Comparison of ENCODE assay signal across 27 cellular contexts in the genomic region with DNA sequence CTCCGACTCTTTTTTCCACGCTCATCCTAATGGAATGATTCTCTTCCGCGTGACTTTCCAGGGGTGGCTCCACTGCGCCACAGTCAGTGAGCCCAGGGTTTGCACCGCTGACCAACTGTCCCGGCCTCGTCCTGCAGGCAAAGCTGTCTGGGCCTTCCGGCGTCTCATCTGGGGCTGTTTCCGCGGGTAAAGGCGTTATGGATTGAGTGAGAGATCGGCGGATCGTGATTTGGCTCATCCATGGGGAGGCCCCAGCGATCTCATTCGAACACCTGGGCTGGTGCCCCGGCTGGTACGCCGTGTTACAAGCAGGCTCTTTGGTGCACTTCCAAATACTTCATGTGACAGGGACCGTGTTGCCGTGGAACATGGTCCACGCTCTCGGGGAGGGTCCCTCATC. TPM values are rescaled to one million over a fixed set of nuclear protein-coding genes. Genes with fewer than 3 reads are reported as not detected.
A peak's percentile ranks its signal among the peaks of the same experiment; 100 is the strongest.
DNase-seq lines count a peak whose midpoint lies in the region; ATAC-seq, FAIRE-seq and TF ChIP-seq lines count a peak whose summit lies in the region.
"Had no signal": no experiment of that assay in that cellular context is flagged by ENCODE, and none has a peak within 500 bp of the region (broad histone marks: within the 10 kb centered on the region; RNA-seq: fewer than 3 reads in every experiment).

No MANE protein-coding gene starts in this region.

- H2BK15ac ChIP-seq in H1 (ENCODE audit: low read length) = 0 out of 2 replicates have a peak overlapping the region, but pooled peaks have one; percentile 29
- no peak overlapping the region for H2BK15ac ChIP-seq in neuronal stem cell (ENCODE audit: low read length)

- no peak overlapping the region for H4K5ac ChIP-seq in H1 (ENCODE audit: insufficient read length, low read depth, low read length)

- H2BK12ac ChIP-seq in H1 (ENCODE audit: low read depth, low read length) (no peak overlapping the region), neuronal stem cell (ENCODE audit: low read length) (no peak overlapping the region)

- 92% methylated on average over 25 of the region's 25 CpGs; no CpG with 5 or more reads in 1 of the 2 experiments for WGBS in H1 (ENCODE audit: extremely low coverage in 1 of 2, insufficient coverage in 1 of 2, insufficient read length in 1 of 2, insufficient replicate concordance in 2 of 2, low coverage in 1 of 2, low lambda C conversion rate in 2 of 2, missing lambda C conversion rate in 1 of 2), 2 experiments
- no CpG with 5 or more reads among the region's 25 CpGs for WGBS in neuronal stem cell (ENCODE audit: extremely low coverage in 2 of 2, insufficient read length in 2 of 2, insufficient replicate concordance in 1 of 2), 2 donors

- H4K91ac ChIP-seq in H1 (replicated peaks; ENCODE audit: insufficient read length, low read length) = no peak overlapping the region
- no peak overlapping the region for H4K91ac ChIP-seq in neuronal stem cell (ENCODE audit: low read depth, low read length, poor library complexity)

- no peak for TF ChIP-seq CTCF in HEK293 (tag by site-specific recombination; IDR thresholded peaks at IDR 0.05)
- no peak for TF ChIP-seq CTCF in RWPE2 (IDR thresholded peaks at IDR 0.05; ENCODE audit: poor library complexity, severe bottlenecking)
- no peak for TF ChIP-seq CTCF in H1 (IDR thresholded peaks at IDR 0.05; ENCODE audit: control extremely low read depth in 1 of 3, insufficient read depth in 1 of 3, low read depth in 1 of 3, low read length in 3 of 3)

- no peaks in the 10 kb centered on the region for H3K4me1 ChIP-seq in HEK293 (ENCODE audit: control insufficient read depth, insufficient read depth, low read length)
- no peaks in the 10 kb centered on the region for H3K4me1 ChIP-seq in RWPE2 (ENCODE audit: insufficient read depth, poor library complexity, severe bottlenecking)
- H3K4me1 ChIP-seq in H1 (replicated peaks in 1 of 4; ENCODE audit: control insufficient read depth in 3 of 4, insufficient read depth in 4 of 4, low read length in 3 of 4) = no peaks in the 10 kb centered on the region
- no peaks in the 10 kb centered on the region for H3K4me1 ChIP-seq in neuronal stem cell (ENCODE audit: control insufficient read depth in 2 of 2, insufficient read depth in 1 of 2, low read depth in 1 of 2, low read length in 2 of 2)
- H3K4me1 ChIP-seq: BE2C, Caco-2 had no signal

- H3K14ac ChIP-seq in H1 (ENCODE audit: insufficient read length) (no peak overlapping the region), neuronal stem cell (ENCODE audit: low read length) (no peak overlapping the region)

- H3K27me3 ChIP-seq in RWPE2 (ENCODE audit: insufficient read depth, poor library complexity, severe bottlenecking) (peaks cover 51% of the 10 kb centered on the region), H1 (replicated peaks in 1 of 4; ENCODE audit: control insufficient read depth in 3 of 4, extremely low read depth in 1 of 4, insufficient read depth in 3 of 4, low read length in 3 of 4) (no peaks in the 10 kb centered on the region; a peak in 1 of 7 replicates), neuronal stem cell (ENCODE audit: control insufficient read depth in 3 of 3, insufficient read depth in 3 of 3, low read depth in 1 of 3, low read length in 3 of 3) (no peaks in the 10 kb centered on the region)

- H2BK5ac ChIP-seq in H1 (ENCODE audit: low read depth, low read length) (no peak overlapping the region), neuronal stem cell (ENCODE audit: low read length) (no peak overlapping the region)

- ATAC-seq in RWPE2 (ENCODE audit: low read depth) = no peak
- ATAC-seq in HG02970 (IDR thresholded peaks at IDR 0.05; ENCODE audit: low FRiP score, unreplicated experiment) = no peak

- H3K4me3 ChIP-seq in HEK293 (ENCODE audit: low read depth, low read length) = no peak overlapping the region
- H3K4me3 ChIP-seq in RWPE2 (ENCODE audit: severe bottlenecking) = no peak overlapping the region
- no peak overlapping the region for H3K4me3 ChIP-seq in H1 (ENCODE audit: extremely low read depth in 1 of 4, insufficient read depth in 2 of 4, low read depth in 3 of 4, low read length in 4 of 4)
- H3K4me3 ChIP-seq in neuronal stem cell (ENCODE audit: low read length in 2 of 2) = no peak overlapping the region
- H3K4me3 ChIP-seq: BLaER1 had no signal

- H3K79me1 ChIP-seq in H1 (ENCODE audit: low read depth, low read length) (no peaks in the 10 kb centered on the region), neuronal stem cell (ENCODE audit: low read depth, low read length) (peaks cover 7% of the 10 kb centered on the region)

- CTCF ChIA-PET in HEK293 (lab: Yijun Ruan, JAX) (no interaction called here), H1 (lab: Charles Lee; ENCODE audit: partially characterized antibody) (interaction anchor here (0.9 to 2.1 kb wide), 4 partner anchors 15 to 43 kb away, joined by 3 to 4 read pairs (median 4); no protein-coding TSS in a partner anchor)

- no peaks in the 10 kb centered on the region for H3K23me2 ChIP-seq in H1 (ENCODE audit: low read depth, low read length)

- POLR2A ChIA-PET in HEK293 (lab: Yijun Ruan, JAX) (no interaction called here), H1 (lab: Charles Lee; ENCODE audit: partially characterized antibody) (no interaction called here)

- no peak overlapping the region for H3K23ac ChIP-seq in H1 (ENCODE audit: insufficient read length)
- H3K23ac ChIP-seq in neuronal stem cell (ENCODE audit: low read depth, low read length, poor library complexity) = peak overlapping the region; percentile 85

- H2AFZ ChIP-seq in H1 (ENCODE audit: low read length) = no peak overlapping the region
- H2AFZ ChIP-seq in neuronal stem cell (ENCODE audit: low read length) = no peak overlapping the region

- no peak overlapping the region for H3K56ac ChIP-seq in H1 (replicated peaks; ENCODE audit: insufficient read length, low read depth, low read length)

- H3K4ac ChIP-seq in H1 (replicated peaks; ENCODE audit: insufficient read length, low read depth, low read length) = no peak overlapping the region
- H3K4ac ChIP-seq in neuronal stem cell (ENCODE audit: low read length) = no peak overlapping the region

- H3K18ac ChIP-seq in H1 (ENCODE audit: extremely low read depth, low read length) (no peak overlapping the region), neuronal stem cell (ENCODE audit: low read length) (no peak overlapping the region)

- FAIRE-seq in H1 (lab: Jason Lieb, UNC) = no peak
- FAIRE-seq: A204.1, D721Med, G401.6, GM12891, GM19239 had no signal

- no peaks in the 10 kb centered on the region for H3K79me2 ChIP-seq in H1 (ENCODE audit: control insufficient read depth in 1 of 2, insufficient read depth in 2 of 2, low read length in 2 of 2)

- no peaks in the 10 kb centered on the region for H3K9me3 ChIP-seq in HEK293 (ENCODE audit: control insufficient read depth, insufficient read depth, low read depth, low read length)
- H3K9me3 ChIP-seq in RWPE2 (ENCODE audit: severe bottlenecking) = no peaks in the 10 kb centered on the region
- H3K9me3 ChIP-seq in H1 (ENCODE audit: insufficient read depth in 2 of 2, low read depth in 1 of 2, low read length in 1 of 2) = no peaks in the 10 kb centered on the region
- peaks cover 0 to 2% of the 10 kb centered on the region in 2 donors for H3K9me3 ChIP-seq in neuronal stem cell (replicated peaks in 1 of 2; ENCODE audit: control insufficient read depth in 2 of 2, insufficient read depth in 1 of 2, low read depth in 1 of 2, low read length in 2 of 2)
- H3K9me3 ChIP-seq: BE2C, BLaER1 had no signal

- TF ChIP-seq EP300 in H1 (IDR thresholded peaks at IDR 0.05; ENCODE audit: borderline replicate concordance in 1 of 2, low read depth in 2 of 2, low read length in 2 of 2) = no peak

- H4K8ac ChIP-seq in H1 (ENCODE audit: extremely low read depth, insufficient read depth, low read length) (no peak overlapping the region), neuronal stem cell (ENCODE audit: low read depth, low read length) (no peak overlapping the region)

- H2AK5ac ChIP-seq in H1 (ENCODE audit: low read depth, low read length) (no peak overlapping the region), neuronal stem cell (ENCODE audit: low read depth, low read length) (no peak overlapping the region)

- DNase-seq in RWPE2 (ENCODE audit: low spot score) (peak; percentile 85), H1 (ENCODE audit: low read depth in 1 of 2, low spot score in 2 of 2) (no peak), neuronal stem cell (ENCODE audit: low spot score) (no peak), COLO829 (ENCODE audit: low spot score) (no peak), HuH-7 (ENCODE audit: low spot score) (no peak)
- no peak for DNase-seq in activated CD4-positive, alpha-beta T cell treated with anti-CD3 and anti-CD28 coated beads, Interleukin-2, amount 50 U/mL, for 1 hour
- DNase-seq: 8988T; ACHN; BE2C; C1 segment of cervical spinal cord; Caco-2; Calu3; CD4-positive, alpha-beta memory T cell; CD4-positive, CD25-positive, alpha-beta regulatory T cell; CD8-positive, alpha-beta memory T cell; DMS79 treated with DMSO at 0.1 percent for 48 hours; GF-D8 had no signal

- H3K4me2 ChIP-seq in H1 (ENCODE audit: insufficient read depth in 1 of 2, low read depth in 2 of 2, low read length in 2 of 2) (no peak overlapping the region), neuronal stem cell (ENCODE audit: insufficient read depth, low read length, poor library complexity, severe bottlenecking) (peak overlapping the region; percentile 2)
- H3K4me2 ChIP-seq: BLaER1 had no signal

- H2BK120ac ChIP-seq in H1 (replicated peaks; ENCODE audit: low read depth, low read length) = no peak overlapping the region
- no peak overlapping the region for H2BK120ac ChIP-seq in neuronal stem cell (ENCODE audit: low read depth, low read length)

- H2BK20ac ChIP-seq in H1 (ENCODE audit: low read length) = no peak overlapping the region

- H3K9ac ChIP-seq in H1 (replicated peaks in 1 of 4; ENCODE audit: extremely low read depth in 1 of 4, low read depth in 3 of 4, low read length in 3 of 4) = no peak overlapping the region
- no peak overlapping the region for H3K9ac ChIP-seq in neuronal stem cell (ENCODE audit: low read depth, low read length, poor library complexity)
- H3K9ac ChIP-seq: BLaER1 had no signal

- no peak for TF ChIP-seq POLR2A in H1 (IDR thresholded peaks at IDR 0.05; ENCODE audit: control extremely low read depth in 1 of 2, low read depth in 2 of 2, low read length in 2 of 2)

- H4K20me1 ChIP-seq in H1 (replicated peaks in 1 of 2; ENCODE audit: control insufficient read depth in 1 of 2, insufficient read depth in 2 of 2, low read length in 2 of 2) = peaks cover 0 to 1% of the 10 kb centered on the region in 2 experiments

- H3K27ac ChIP-seq in HEK293 (ENCODE audit: extremely low read depth, low read depth, low read length) (no peak overlapping the region), RWPE2 (ENCODE audit: poor library complexity, severe bottlenecking) (no peak overlapping the region), H1 (ENCODE audit: low read depth, low read length) (no peak overlapping the region), neuronal stem cell (replicated peaks; ENCODE audit: low read length) (no peak overlapping the region)
- H3K27ac ChIP-seq: BLaER1 had no signal

- H3K36me3 ChIP-seq in HEK293 (ENCODE audit: control insufficient read depth in 2 of 2, insufficient read depth in 1 of 2, low read length in 2 of 2) (no peaks in the 10 kb centered on the region), RWPE2 (ENCODE audit: low read depth) (no peaks in the 10 kb centered on the region), H1 (ENCODE audit: control insufficient read depth in 2 of 4, insufficient read depth in 4 of 4, low read length in 3 of 4) (no peaks in the 10 kb centered on the region; a peak in 1 of 8 replicates), neuronal stem cell (replicated peaks in 1 of 2; ENCODE audit: control insufficient read depth in 2 of 2, insufficient read depth in 2 of 2, low read length in 2 of 2) (peaks cover 3 to 58% of the 10 kb centered on the region in 2 donors)
- H3K36me3 ChIP-seq: BE2C, BLaER1 had no signal

- no peak for TF ChIP-seq RAD21 in H1 (IDR thresholded peaks at IDR 0.05 in 1 of 2, conservative IDR thresholded peaks at IDR 0.05 in 1 of 2; ENCODE audit: low read depth in 2 of 2, low read length in 2 of 2)

RNA-seq across cellular contexts. Expression of a gene that starts 47.8 kb away (rescaled TPM):
- 82.6 and 88.6 TPM in 2 replicates for total RNA-seq in H1 (2021; fragmentation: NEBNext Ultra II Directional; extraction: Animal tissue kit (Norgen Biotek cat#: 25700))
- 243 and 277 TPM in 2 replicates for polyA plus RNA-seq in H1 (2011; rRNA removed)
- 174 TPM for polyA plus RNA-seq in H1 (2011; cell fraction: cytosol; rRNA removed)
- polyA plus RNA-seq in H1 (2011; cell fraction: nucleus; rRNA removed) = 206 TPM
- 41.9 to 107 TPM (median 94.0 TPM) in 4 replicates for polyA plus RNA-seq in H1 (2012, experiment 1 of 2)
- polyA plus RNA-seq in H1 (2012, experiment 2 of 2) = 88.7 TPM
- polyA plus RNA-seq in H1 (2013, experiment 1 of 2) = 72.4 TPM
- 73.2 TPM for polyA plus RNA-seq in H1 (2013, experiment 2 of 2)
- polyA minus RNA-seq in H1 (2011; rRNA and poly(A)+ RNA removed) = 40.5 and 42.0 TPM in 2 replicates
- 39.6 TPM for polyA minus RNA-seq in H1 (2011; cell fraction: cytosol; rRNA and poly(A)+ RNA removed)
- polyA minus RNA-seq in H1 (2011; cell fraction: nucleus; rRNA and poly(A)+ RNA removed) = 33.1 TPM
- polyA plus RNA-seq in neuronal stem cell (2013, experiment 1 of 2) = 79.3 TPM
- 73.4 TPM for polyA plus RNA-seq in neuronal stem cell (2013, experiment 2 of 2)
- total RNA-seq: CD4-positive, alpha-beta memory T cell; CD8-positive, alpha-beta memory T cell had no signal
- polyA plus RNA-seq: AG04450; CD14-positive monocyte; CD4-positive, alpha-beta memory T cell; CD8-positive, alpha-beta memory T cell had no signal
